In genomic region chr6:4021133-4021861, GRCh38 we compare ENCODE assay signal across 8 cellular contexts. TPM values are rescaled to one million over a fixed set of nuclear protein-coding genes. Genes with fewer than 3 reads are reported as not detected.
DNase-seq lines count a peak whose midpoint lies in the region; ATAC-seq and TF ChIP-seq lines count a peak whose summit lies in the region.

No MANE protein-coding gene starts in this region.

- DNase-seq in GM12865 (ENCODE audit: low read depth) (peak; percentile 96), NCI-H1105 treated with DMSO at 0.1 percent for 48 hours (lab: John Stamatoyannopoulos, UW) (peak; percentile 97), Right ventricle myocardium superior (peak; percentile 97), ovary (peak; percentile 91 to 94 (median 92)), thyroid gland (peak; percentile 97)
- DNase-seq in activated naive CD8-positive, alpha-beta T cell treated with anti-CD3 and anti-CD28 coated beads, Interleukin-2, amount 50 U/mL, for 24 hours: peak; percentile 88

- no peaks in the 10 kb centered on the region for H3K27me3 Mint-ChIP-seq in activated naive CD8-positive, alpha-beta T cell treated with anti-CD3 and anti-CD28 coated beads, Interleukin-2, amount 50 U/mL, for 24 hours

- H3K4me1 ChIP-seq in ovary (ENCODE audit: insufficient read depth) (peaks cover 4% of the 10 kb centered on the region), thyroid gland (peaks cover 31 to 40% of the 10 kb centered on the region in 2 donors)

- WGBS in ovary, 3 donors: 0% methylated on average over 65 of the region's 65 CpGs
- 0 to 1% methylated on average over 27 to 36 of the region's 65 CpGs for WGBS in thyroid gland, 2 donors

- no peaks in the 10 kb centered on the region for H3K9me3 Mint-ChIP-seq in activated naive CD8-positive, alpha-beta T cell treated with anti-CD3 and anti-CD28 coated beads, Interleukin-2, amount 50 U/mL, for 24 hours

- TF ChIP-seq CTCF in GM12865 (IDR thresholded peaks at IDR 0.05; ENCODE audit: insufficient read depth, low read depth, low read length, missing control alignments) (peak; percentile 49), SU-DHL-6 (IDR thresholded peaks at IDR 0.05; ENCODE audit: insufficient read depth, low read length, poor library complexity, severe bottlenecking) (peak; percentile 49), ovary (IDR thresholded peaks at IDR 0.05) (peak in 1 of 3 donors; percentile 44), thyroid gland (IDR thresholded peaks at IDR 0.05) (peak in 3 of 6 experiments; percentile 15 to 44 (median 24))

- H3K4me3 ChIP-seq in GM12865 (ENCODE audit: low read depth, low read length) (peak overlapping the region; percentile 71), SU-DHL-6 (ENCODE audit: insufficient read depth, low read length, poor library complexity, severe bottlenecking) (peak overlapping the region; percentile 71), ovary (peak overlapping the region; percentile 63), thyroid gland (replicated peaks in 1 of 3) (peak overlapping the region; percentile 71 to 84 (median 78))

- no peaks in the 10 kb centered on the region for H3K27me3 ChIP-seq in SU-DHL-6 (ENCODE audit: low read length)
- H3K27me3 ChIP-seq in ovary: no peaks in the 10 kb centered on the region
- H3K27me3 ChIP-seq in thyroid gland: no peaks in the 10 kb centered on the region

- intact Hi-C loops in Right ventricle myocardium superior (cut with DNase I): no loop called here
- intact Hi-C loops in ovary (cut with DNase I): loop anchor here in 2 of 4 donors (10.0 kb wide), 1 partner anchor 114 kb away; the partner anchor contains the start of gene ECI2 (in 2 of the 2)
- intact Hi-C loops in thyroid gland (cut with DNase I): no loop called here

- peaks cover 28% of the 10 kb centered on the region for H3K36me3 Mint-ChIP-seq in activated naive CD8-positive, alpha-beta T cell treated with anti-CD3 and anti-CD28 coated beads, Interleukin-2, amount 50 U/mL, for 24 hours (ENCODE audit: low read depth)

- H4K20me1 ChIP-seq in SU-DHL-6 (ENCODE audit: low read depth, low read length): peaks cover 35% of the 10 kb centered on the region

- peak overlapping the region; percentile 78 for H3K27ac ChIP-seq in SU-DHL-6 (ENCODE audit: low read depth, low read length)
- peak overlapping the region; percentile 85 to 93 for H3K27ac ChIP-seq in ovary
- peak overlapping the region; percentile 95 to 97 (median 96) for H3K27ac ChIP-seq in thyroid gland

- H3K4me3 Mint-ChIP-seq in activated naive CD8-positive, alpha-beta T cell treated with anti-CD3 and anti-CD28 coated beads, Interleukin-2, amount 50 U/mL, for 24 hours: peak overlapping the region; percentile 94

- ATAC-seq in HG02678 (IDR thresholded peaks at IDR 0.05; ENCODE audit: unreplicated experiment) (peak; percentile 66), Right ventricle myocardium superior (ENCODE audit: poor library complexity) (peak; percentile 90)
- peak; percentile 77 for ATAC-seq in activated naive CD8-positive, alpha-beta T cell treated with anti-CD3 and anti-CD28 coated beads, Interleukin-2, amount 50 U/mL, for 24 hours

- H3K27ac Mint-ChIP-seq in activated naive CD8-positive, alpha-beta T cell treated with anti-CD3 and anti-CD28 coated beads, Interleukin-2, amount 50 U/mL, for 24 hours: peak overlapping the region; percentile 94

- H3K9me3 ChIP-seq in SU-DHL-6 (ENCODE audit: insufficient read depth, low read length) (no peaks in the 10 kb centered on the region), ovary (no peaks in the 10 kb centered on the region), thyroid gland (no peaks in the 10 kb centered on the region)

- peak overlapping the region; percentile 39 for H2AFZ ChIP-seq in SU-DHL-6 (ENCODE audit: low read depth, low read length, severe bottlenecking)

- no peaks in the 10 kb centered on the region for H3K9me2 ChIP-seq in SU-DHL-6 (replicated peaks; ENCODE audit: insufficient read depth, low read length)

- TF ChIP-seq EP300 in ovary (IDR thresholded peaks at IDR 0.05): no peak

- H3K79me2 ChIP-seq in SU-DHL-6 (ENCODE audit: insufficient read depth, low read length): peaks cover 67% of the 10 kb centered on the region

- H3F3A ChIP-seq in SU-DHL-6 (ENCODE audit: insufficient read depth): peaks cover 30% of the 10 kb centered on the region

- TF ChIP-seq POLR2A in ovary (IDR thresholded peaks at IDR 0.05) (peak; percentile 81), thyroid gland (IDR thresholded peaks at IDR 0.05) (peak in 1 of 2 donors; percentile 86)

- peaks cover 67% of the 10 kb centered on the region for H3K4me1 Mint-ChIP-seq in activated naive CD8-positive, alpha-beta T cell treated with anti-CD3 and anti-CD28 coated beads, Interleukin-2, amount 50 U/mL, for 24 hours

- peaks cover 13% of the 10 kb centered on the region; the same call in 1 of the 2 replicates for H3K36me3 ChIP-seq in SU-DHL-6 (ENCODE audit: low read length)
- H3K36me3 ChIP-seq in ovary: no peaks in the 10 kb centered on the region
- no peaks in the 10 kb centered on the region for H3K36me3 ChIP-seq in thyroid gland

- H3K4me2 ChIP-seq in SU-DHL-6 (ENCODE audit: low read depth, low read length, poor library complexity, severe bottlenecking): peak overlapping the region; percentile 86

- H3K9ac ChIP-seq in SU-DHL-6 (ENCODE audit: low read length): peak overlapping the region; percentile 85

RNA-seq across cellular contexts. Expression of gene FAM217A, which starts 57.6 kb away (rescaled TPM):
- total RNA-seq in Right ventricle myocardium superior (not detected), ovary (not detected), thyroid gland (under 1 TPM in 1 of 4 donors, not detected in 3; 0.27 TPM)
- polyA plus RNA-seq in ovary: not detected

Comparison
In these comparisons a context has a peak if more than half of its experiments do, and no peak if none do; other contexts are left out.
1. Peak in every context shown above with its lines: DNase-seq, ATAC-seq, H3K4me3 ChIP-seq and H3K27ac ChIP-seq.